10 cellular contexts compared by ENCODE assay signal in the genomic region with DNA sequence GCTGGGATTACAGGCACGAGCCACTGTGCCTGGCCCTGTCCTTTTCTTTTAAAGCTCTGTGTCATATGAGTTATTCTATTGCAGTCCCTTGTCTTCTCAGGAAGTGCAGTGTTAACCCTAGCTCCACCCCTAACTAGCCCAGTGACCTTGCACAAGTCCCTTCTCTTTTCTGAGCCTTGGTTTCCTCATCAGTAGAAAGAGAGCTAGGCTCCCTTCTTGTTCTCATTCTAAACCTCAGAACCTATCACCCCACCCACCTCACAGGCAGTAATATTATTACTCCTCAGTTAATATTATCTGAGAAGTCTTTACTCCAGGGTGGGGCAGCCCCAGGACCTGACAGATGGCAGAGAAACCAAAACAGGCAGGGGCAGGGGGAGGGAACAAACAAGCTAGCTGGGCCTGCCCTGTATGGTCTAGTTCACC. TPM values are rescaled to one million over a fixed set of nuclear protein-coding genes. Genes with fewer than 3 reads are reported as not detected.
DNase-seq lines count a peak whose midpoint lies in the region; ATAC-seq lines count a peak whose summit lies in the region.
"Had no signal": no experiment of that assay in that cellular context is flagged by ENCODE, and none has a peak within 500 bp of the region (broad histone marks: within the 10 kb centered on the region; RNA-seq: fewer than 3 reads in every experiment).

No MANE protein-coding gene starts in this region.

- POLR2A ChIA-PET in naive thymus-derived CD4-positive, alpha-beta T cell (lab: Charles Lee) = interaction anchor here (0.7 to 5.3 kb wide), 26 partner anchors 9 to 130 kb away, joined by 3 to 56 read pairs (median 8); a partner anchor contains a TSS

- peaks cover 72 to 98% (median 92%) of the 10 kb centered on the region in 7 donors for H3K4me1 Mint-ChIP-seq in naive thymus-derived CD4-positive, alpha-beta T cell

- peaks cover 82% of the 10 kb centered on the region in 2 donors for H3K4me1 ChIP-seq in naive thymus-derived CD4-positive, alpha-beta T cell (ENCODE audit: control insufficient read depth in 2 of 2, insufficient read depth in 2 of 2, low read length in 2 of 2)

- ATAC-seq in HG02759 (IDR thresholded peaks at IDR 0.05; ENCODE audit: unreplicated experiment) = peak; percentile 52
- peak; percentile 28 for ATAC-seq in naive thymus-derived CD4-positive, alpha-beta T cell
- ATAC-seq: A549 had no signal

- CTCF ChIA-PET in naive thymus-derived CD4-positive, alpha-beta T cell (lab: Charles Lee) = interaction anchor here (0.7 to 4.7 kb wide), 6 partner anchors 8 to 471 kb away, joined by 3 to 22 read pairs (median 7); no protein-coding TSS in a partner anchor

- peak overlapping the region; percentile 71 to 95 (median 84) for H3K4me3 Mint-ChIP-seq in naive thymus-derived CD4-positive, alpha-beta T cell

- no peaks in the 10 kb centered on the region for H3K9me3 ChIP-seq in naive thymus-derived CD4-positive, alpha-beta T cell (ENCODE audit: control insufficient read depth in 2 of 3, low read length in 3 of 3)
- H3K9me3 ChIP-seq: A549, heart left ventricle had no signal

- no peaks in the 10 kb centered on the region for H3K27me3 Mint-ChIP-seq in naive thymus-derived CD4-positive, alpha-beta T cell

- H3K36me3 ChIP-seq in naive thymus-derived CD4-positive, alpha-beta T cell (ENCODE audit: control insufficient read depth in 2 of 3, insufficient read depth in 3 of 3, low read length in 3 of 3) = no peaks in the 10 kb centered on the region
- H3K36me3 ChIP-seq: heart left ventricle had no signal

- H3K9me3 Mint-ChIP-seq in naive thymus-derived CD4-positive, alpha-beta T cell = peaks cover 0 to 3% (median 0%) of the 10 kb centered on the region in 11 donors

- peak overlapping the region; percentile 84 for H3K27ac ChIP-seq in naive thymus-derived CD4-positive, alpha-beta T cell (ENCODE audit: low read depth, low read length)
- H3K27ac ChIP-seq: A549 had no signal

- H3K36me3 Mint-ChIP-seq in naive thymus-derived CD4-positive, alpha-beta T cell = peaks cover 0 to 54% (median 22%) of the 10 kb centered on the region in 5 donors

- no peaks in the 10 kb centered on the region for H3K27me3 ChIP-seq in naive thymus-derived CD4-positive, alpha-beta T cell (ENCODE audit: control insufficient read depth in 2 of 2, insufficient read depth in 2 of 2, low read length in 2 of 2)
- H3K27me3 ChIP-seq: heart left ventricle had no signal

- peak overlapping the region; percentile 88 to 100 (median 99) for H3K27ac Mint-ChIP-seq in naive thymus-derived CD4-positive, alpha-beta T cell

- peak; percentile 50 for DNase-seq in NCI-H82 (lab: John Stamatoyannopoulos, UW)
- no peak for DNase-seq in NCI-H82 treated with DMSO at 0.1 percent for 48 hours (lab: John Stamatoyannopoulos, UW; ENCODE audit: unreplicated experiment)
- peak; percentile 48 for DNase-seq in NOMO-1 treated with dmso at 0.1 percent for 144 hours (lab: John Stamatoyannopoulos, UW; ENCODE audit: unreplicated experiment)
- no peak for DNase-seq in naive thymus-derived CD4-positive, alpha-beta T cell
- DNase-seq in NCI-H446 (lab: John Stamatoyannopoulos, UW) = no peak
- DNase-seq in COR-L47 (lab: John Stamatoyannopoulos, UW) = no peak
- no peak for DNase-seq in NCI-H2029 (lab: John Stamatoyannopoulos, UW)
- DNase-seq: heart left ventricle had no signal

- intact Hi-C loops in naive thymus-derived CD4-positive, alpha-beta T cell (cut with micrococcal nuclease) = loop anchor here in 1 of 2 donors (1.0 to 5.0 kb wide), 7 partner anchors 10 to 350 kb away; no protein-coding TSS in a partner anchor

- H3K4me3 ChIP-seq in naive thymus-derived CD4-positive, alpha-beta T cell (ENCODE audit: low read length) = no peak overlapping the region
- H3K4me3 ChIP-seq: A549 had no signal

RNA-seq across cellular contexts. Expression of a gene that starts 7.2 kb away (rescaled TPM):
- total RNA-seq in naive thymus-derived CD4-positive, alpha-beta T cell = 100 to 1,000 TPM; 386 to 449 (median 401) TPM
- polyA plus RNA-seq in naive thymus-derived CD4-positive, alpha-beta T cell = 100 to 1,000 TPM; 522 to 755 TPM

Comparison
In these comparisons a context has a peak if more than half of its experiments do, and no peak if none do; other contexts are left out.
1. DNase-seq: peak in NCI-H82 (single experiment) and NOMO-1 treated with dmso at 0.1 percent for 144 hours (single experiment); none in NCI-H82 treated with DMSO at 0.1 percent for 48 hours (single experiment), naive thymus-derived CD4-positive, alpha-beta T cell (0 of 9), NCI-H446 (0 of 2), COR-L47 (single experiment) and NCI-H2029 (single experiment).